ENCODE assay signal across 25 cellular contexts in genomic region chr4:61678297-61678696, GRCh38.
"Had no signal": no experiment of that assay in that cellular context is flagged by ENCODE, and none has a peak within 500 bp of the region (broad histone marks: within the 10 kb centered on the region; RNA-seq: fewer than 3 reads in every experiment).

No MANE protein-coding gene starts in this region.

- H3K27me3 Mint-ChIP-seq: dendritic cell treated with granulocyte-macrophage colony-stimulating factor and Interleukin-4, amounts not matched to agents 40 ng/mL and 50 ng/mL, for 4 days; effector memory CD8-positive, alpha-beta T cell had no signal

- DNase-seq: colonic mucosa; cortex of kidney; dermis blood vessel endothelial cell; dorsolateral prefrontal cortex; effector CD4-positive, alpha-beta T cell; effector CD8-positive, alpha-beta T cell; effector memory CD4-positive, alpha-beta T cell; effector memory CD8-positive, alpha-beta T cell; endodermal cell; erythroblast; esophagus squamous epithelium; foreskin fibroblast; foreskin keratinocyte; foreskin melanocyte; gastrocnemius medialis; glutamatergic neuron; head of caudate nucleus; heart left ventricle; heart right ventricle had no signal

- H3K4me1 Mint-ChIP-seq: endodermal cell had no signal

- H3K9me3 ChIP-seq: colonic mucosa, esophagus muscularis mucosa, esophagus squamous epithelium, gastrocnemius medialis, gastroesophageal sphincter, heart left ventricle, heart right ventricle had no signal

- H3K4me3 ChIP-seq: colonic mucosa, coronary artery, dorsolateral prefrontal cortex, esophagus muscularis mucosa, esophagus squamous epithelium, gastrocnemius medialis, gastroesophageal sphincter, heart left ventricle, heart right ventricle had no signal

- H3K36me3 ChIP-seq: colonic mucosa, esophagus muscularis mucosa, esophagus squamous epithelium, gastrocnemius medialis, gastroesophageal sphincter, heart left ventricle, heart right ventricle had no signal

- H3K4me3 Mint-ChIP-seq: dendritic cell treated with granulocyte-macrophage colony-stimulating factor and Interleukin-4, amounts not matched to agents 40 ng/mL and 50 ng/mL, for 4 days; effector memory CD8-positive, alpha-beta T cell; endodermal cell had no signal

- FAIRE-seq: endothelial cell of umbilical vein had no signal

- H3K27ac ChIP-seq: colonic mucosa, coronary artery, dorsolateral prefrontal cortex, epithelial cell of prostate, esophagus muscularis mucosa, esophagus squamous epithelium, foreskin keratinocyte, gastrocnemius medialis, gastroesophageal sphincter, heart left ventricle, heart right ventricle had no signal

- H3K9me3 Mint-ChIP-seq: dendritic cell treated with granulocyte-macrophage colony-stimulating factor and Interleukin-4, amounts not matched to agents 40 ng/mL and 50 ng/mL, for 4 days; endodermal cell had no signal

- H3K27ac Mint-ChIP-seq: dendritic cell treated with granulocyte-macrophage colony-stimulating factor and Interleukin-4, amounts not matched to agents 40 ng/mL and 50 ng/mL, for 4 days; effector memory CD8-positive, alpha-beta T cell; endodermal cell had no signal
